Comparison of ENCODE assay signal across 1 cellular context in genomic region chr4:172850838-172851237, GRCh38.
TF ChIP-seq lines count a peak whose summit lies in the region.

No MANE protein-coding gene starts in this region.

TF ChIP-seq in SK-N-SH, 30 proteins besides CTCF, POLR2A, EP300 and RAD21 (continued from another document):
- TF ChIP-seq RXRA (IDR thresholded peaks at IDR 0.05; ENCODE audit: borderline replicate concordance, low read depth): 0 out of 2 replicates have a peak, but pooled peaks have one; percentile 8
- TF ChIP-seq FOXJ3 (CRISPR knock-in tag; IDR thresholded peaks at IDR 0.05): no peak
- no peak for TF ChIP-seq MXI1 (IDR thresholded peaks at IDR 0.05; ENCODE audit: low read depth, low read length)
- peak; percentile 89 for TF ChIP-seq FOSL2 (IDR thresholded peaks at IDR 0.05; ENCODE audit: borderline replicate concordance, low read depth)
- 0 out of 2 replicates have a peak, but pooled peaks have one; percentile 15 for TF ChIP-seq REST (IDR thresholded peaks at IDR 0.05; ENCODE audit: low read depth, low read length)
- peak; percentile 85 for TF ChIP-seq MAX (IDR thresholded peaks at IDR 0.05; ENCODE audit: low read depth)
- TF ChIP-seq FOXM1 (IDR thresholded peaks at IDR 0.05; ENCODE audit: low read depth): no peak
- TF ChIP-seq JUND (IDR thresholded peaks at IDR 0.05): peak; percentile 83
- no peak for TF ChIP-seq NFIC (IDR thresholded peaks at IDR 0.05; ENCODE audit: borderline replicate concordance)
- no peak for TF ChIP-seq YY1 (IDR thresholded peaks at IDR 0.05; ENCODE audit: low read depth)
- no peak; the same call in 1 of the 2 replicates for TF ChIP-seq TAF1 (IDR thresholded peaks at IDR 0.05; ENCODE audit: borderline replicate concordance, low read depth, low read length)
- no peak for TF ChIP-seq USF2 (IDR thresholded peaks at IDR 0.05; ENCODE audit: borderline replicate concordance, low read depth, low read length)
- no peak for TF ChIP-seq TEAD4 (IDR thresholded peaks at IDR 0.05; ENCODE audit: borderline replicate concordance, insufficient read depth)
- TF ChIP-seq SIN3A (IDR thresholded peaks at IDR 0.05; ENCODE audit: borderline replicate concordance, low read depth, low read length): no peak
- peak; percentile 82 for TF ChIP-seq TCF12 (IDR thresholded peaks at IDR 0.05)
- no peak for TF ChIP-seq SMC3 (IDR thresholded peaks at IDR 0.05; ENCODE audit: low read depth, low read length)
